29 cellular contexts compared by ENCODE assay signal in the genomic region with DNA sequence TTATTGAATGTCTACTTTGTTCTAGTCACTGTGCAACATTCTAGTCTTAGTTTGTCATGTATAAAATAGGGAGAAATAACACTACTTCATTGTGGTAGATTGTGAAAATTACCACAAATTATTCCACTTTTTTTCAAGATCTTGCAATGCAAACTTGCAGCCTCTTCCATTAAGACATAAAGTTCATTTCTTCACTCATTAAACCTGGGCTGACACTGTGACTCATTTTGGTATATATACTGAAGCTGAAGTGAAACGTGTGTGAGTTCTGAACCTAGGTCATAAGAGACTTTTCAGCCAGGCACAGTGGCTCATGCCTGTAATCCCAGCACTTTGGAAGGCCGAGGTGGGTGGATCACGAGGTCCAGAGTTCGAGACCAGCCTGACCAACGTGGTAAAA.
"Had no signal": no experiment of that assay in that cellular context is flagged by ENCODE, and none has a peak within 500 bp of the region (broad histone marks: within the 10 kb centered on the region; RNA-seq: fewer than 3 reads in every experiment).

No MANE protein-coding gene starts in this region.

- H3K4me1 ChIP-seq: body of pancreas, esophagus muscularis mucosa, heart right ventricle had no signal

- H3K79me2 ChIP-seq: hepatocyte had no signal

- H3K27me3 Mint-ChIP-seq: activated CD4-positive, alpha-beta T cell treated with anti-CD3 and anti-CD28 coated beads, Interleukin-2, amount 10 ng/mL, durations not matched to agents 7 days and 5 days; activated CD8-positive, alpha-beta T cell treated with anti-CD3 and anti-CD28 coated beads for 36 hours; activated naive CD8-positive, alpha-beta T cell; activated T-helper 17 cell treated with anti-CD3 and anti-CD28 coated beads, Interleukin-2, amount 50 U/mL, for 72 hours; effector memory CD8-positive, alpha-beta T cell had no signal

- H3K27ac Mint-ChIP-seq: activated CD4-positive, alpha-beta T cell treated with anti-CD3 and anti-CD28 coated beads, Interleukin-2, amount 10 ng/mL, durations not matched to agents 7 days and 5 days; activated CD8-positive, alpha-beta T cell treated with anti-CD3 and anti-CD28 coated beads for 36 hours; activated naive CD8-positive, alpha-beta T cell; activated T-helper 17 cell treated with anti-CD3 and anti-CD28 coated beads, Interleukin-2, amount 50 U/mL, for 72 hours; effector memory CD8-positive, alpha-beta T cell; WTC11 had no signal

- ATAC-seq: activated CD8-positive, alpha-beta T cell treated with anti-CD3 and anti-CD28 coated beads for 36 hours; activated T-cell treated with anti-CD3 and anti-CD28 coated beads, Interleukin-2, amount 50 U/mL, for 4 hours; activated T-helper 17 cell treated with anti-CD3 and anti-CD28 coated beads, Interleukin-2, amount 50 U/mL, for 72 hours; body of pancreas; effector memory CD8-positive, alpha-beta T cell; heart right ventricle; WTC11 had no signal

- H3K9me3 ChIP-seq: body of pancreas, esophagus muscularis mucosa had no signal

- H3K4me1 Mint-ChIP-seq: activated CD4-positive, alpha-beta T cell treated with anti-CD3 and anti-CD28 coated beads, Interleukin-2, amount 10 ng/mL, durations not matched to agents 7 days and 5 days; activated T-helper 17 cell treated with anti-CD3 and anti-CD28 coated beads, Interleukin-2, amount 50 U/mL, for 72 hours had no signal

- H3K27me3 ChIP-seq: body of pancreas, esophagus muscularis mucosa, heart right ventricle, hepatocyte had no signal

- H3K4me2 ChIP-seq: hepatocyte had no signal

- H3K36me3 ChIP-seq: esophagus muscularis mucosa, heart right ventricle had no signal

- H2AFZ ChIP-seq: hepatocyte had no signal

- DNase-seq: activated CD4-positive, alpha-beta T cell treated with anti-CD3 and anti-CD28 coated beads for 1 hour; activated CD4-positive, alpha-beta T cell treated with anti-CD3 and anti-CD28 coated beads for 4 hours; activated CD4-positive, alpha-beta T cell treated with anti-CD3 and anti-CD28 coated beads, Interleukin-2, amount 10 ng/mL, durations not matched to agents 7 days and 5 days; activated CD4-positive, alpha-beta T cell treated with anti-CD3 and anti-CD28 coated beads, Interleukin-2, amount 50 U/mL, for 4 hours; activated CD8-positive, alpha-beta memory T cell treated with anti-CD3 and anti-CD28 coated beads for 24 hours; activated CD8-positive, alpha-beta T cell treated with anti-CD3 and anti-CD28 coated beads for 36 hours; activated effector memory CD4-positive, alpha-beta T cell treated with Interleukin-2 at 50 U/mL for 16 hours; activated gamma-delta T cell treated with Interleukin-2 at 50 U/mL for 16 hours; activated naive CD4-positive, alpha-beta T cell treated with anti-CD3 and anti-CD28 coated beads, Interleukin-2, amount 50 U/mL, for 16 hours; activated naive CD4-positive, alpha-beta T cell treated with Interleukin-2 at 50 U/mL for 16 hours; activated T-cell treated with anti-CD3 and anti-CD28 coated beads, Interleukin-2, amount 50 U/mL, for 4 hours; amygdala; aorta; body of pancreas; caudate nucleus; cortex of kidney; dermis blood vessel endothelial cell; effector CD4-positive, alpha-beta T cell; effector memory CD8-positive, alpha-beta T cell; erythroblast; foreskin fibroblast; heart right ventricle; T-helper 2 cell had no signal

- H3K27ac ChIP-seq: body of pancreas, esophagus muscularis mucosa, heart right ventricle, hepatocyte, VCaP had no signal

- H3K9me3 Mint-ChIP-seq: activated CD4-positive, alpha-beta T cell treated with anti-CD3 and anti-CD28 coated beads, Interleukin-2, amount 10 ng/mL, durations not matched to agents 7 days and 5 days; WTC11 had no signal

- H3K36me3 Mint-ChIP-seq: WTC11 had no signal

- H3K4me3 ChIP-seq: body of pancreas, esophagus muscularis mucosa, heart right ventricle, hepatocyte had no signal

- H3K4me3 Mint-ChIP-seq: activated CD4-positive, alpha-beta T cell treated with anti-CD3 and anti-CD28 coated beads, Interleukin-2, amount 10 ng/mL, durations not matched to agents 7 days and 5 days; activated CD8-positive, alpha-beta T cell treated with anti-CD3 and anti-CD28 coated beads for 36 hours; activated naive CD8-positive, alpha-beta T cell; activated T-cell treated with anti-CD3 and anti-CD28 coated beads, Interleukin-2, amount 50 U/mL, for 4 hours; activated T-helper 17 cell treated with anti-CD3 and anti-CD28 coated beads, Interleukin-2, amount 50 U/mL, for 72 hours; effector memory CD8-positive, alpha-beta T cell; WTC11 had no signal
